Comparison of ENCODE assay signal across 15 cellular contexts in the genomic region with DNA sequence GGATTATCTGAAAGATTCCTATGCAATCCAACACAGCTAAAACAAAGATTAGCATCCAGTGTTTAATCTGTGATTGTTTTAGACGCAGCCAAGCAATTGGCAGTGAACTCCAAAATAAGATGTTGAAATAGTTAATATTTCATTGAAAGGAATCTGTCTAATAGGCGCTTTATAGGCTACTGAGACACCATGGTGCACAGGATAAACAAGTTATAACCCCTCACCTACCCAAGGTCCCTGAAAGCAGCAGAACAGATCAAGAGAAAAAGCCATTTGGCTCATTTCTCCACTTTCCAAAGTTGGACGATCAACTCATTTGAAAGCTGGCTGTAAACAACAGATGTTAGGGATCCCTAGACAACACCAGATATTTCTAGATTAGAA. TPM values are rescaled to one million over a fixed set of nuclear protein-coding genes. Genes with fewer than 3 reads are reported as not detected.
DNase-seq lines count a peak whose midpoint lies in the region; ATAC-seq and TF ChIP-seq lines count a peak whose summit lies in the region.
"Had no signal": no experiment of that assay in that cellular context is flagged by ENCODE, and none has a peak within 500 bp of the region (broad histone marks: within the 10 kb centered on the region; RNA-seq: fewer than 3 reads in every experiment).

No MANE protein-coding gene starts in this region.

- no peak overlapping the region for H2AFZ ChIP-seq in hepatocyte

- no peaks in the 10 kb centered on the region for H3K27me3 ChIP-seq in BLaER1
- H3K27me3 ChIP-seq in hepatocyte = no peaks in the 10 kb centered on the region
- H3K27me3 ChIP-seq in skeletal muscle satellite cell (ENCODE audit: control insufficient read depth, insufficient read depth, low read length) = no peaks in the 10 kb centered on the region

- H3K4me1 ChIP-seq in BLaER1 (peaks cover 50% of the 10 kb centered on the region), hepatocyte (ENCODE audit: insufficient read depth) (no peaks in the 10 kb centered on the region), skeletal muscle satellite cell (ENCODE audit: control insufficient read depth, insufficient read depth, low read length) (peaks cover 42% of the 10 kb centered on the region)

- H3K27ac ChIP-seq in BLaER1 (no peak overlapping the region), hepatocyte (no peak overlapping the region)
- H3K27ac ChIP-seq: RWPE1 had no signal

- peaks cover 10% of the 10 kb centered on the region for H3K36me3 Mint-ChIP-seq in endothelial cell (ENCODE audit: low read depth, unreplicated experiment)

- WGBS in hepatocyte (ENCODE audit: low lambda C conversion rate, missing lambda C conversion rate) = 80% methylated on average over 3 of the region's 3 CpGs

- H3K9me3 ChIP-seq in BLaER1 (no peaks in the 10 kb centered on the region), hepatocyte (ENCODE audit: low read depth) (no peaks in the 10 kb centered on the region), skeletal muscle satellite cell (replicated peaks; ENCODE audit: low read length) (no peaks in the 10 kb centered on the region)

- H3K4me3 ChIP-seq in BLaER1 (no peak overlapping the region), WI38 (ENCODE audit: low read depth, low read length) (peak overlapping the region; percentile 36), hepatocyte (no peak overlapping the region), skeletal muscle satellite cell (ENCODE audit: low read length) (peak overlapping the region; percentile 44)

- H3K9me3 Mint-ChIP-seq in endothelial cell (ENCODE audit: unreplicated experiment) = no peaks in the 10 kb centered on the region
- H3K9me3 Mint-ChIP-seq: CD14-positive monocyte had no signal

- H3K4me2 ChIP-seq in BLaER1 (peak overlapping the region; percentile 39), hepatocyte (peak overlapping the region; percentile 5), skeletal muscle satellite cell (ENCODE audit: low read length) (peak overlapping the region; percentile 77)

- H4K20me1 ChIP-seq in BLaER1 (peaks cover 74% of the 10 kb centered on the region), hepatocyte (ENCODE audit: insufficient read depth, poor library complexity, severe bottlenecking) (no peaks in the 10 kb centered on the region)

- peaks cover 30% of the 10 kb centered on the region for H3K36me3 ChIP-seq in BLaER1
- no peaks in the 10 kb centered on the region for H3K36me3 ChIP-seq in hepatocyte (replicated peaks; ENCODE audit: insufficient read depth, low read depth)
- peaks cover 32% of the 10 kb centered on the region for H3K36me3 ChIP-seq in skeletal muscle satellite cell (ENCODE audit: insufficient read depth, low read length)

- DNase-seq in hepatocyte (ENCODE audit: low spot score) = no peak
- DNase-seq in stimulated activated naive CD4-positive, alpha-beta T cell treated with Interleukin-2 at 50 U/mL for 16 hours (lab: John Stamatoyannopoulos, UW) = no peak
- no peak for DNase-seq in endothelial cell (ENCODE audit: low spot score)
- DNase-seq: activated naive CD4-positive, alpha-beta T cell; cerebellar nuclear complex; NCI-H1105; NCI-H524; stimulated activated CD4-positive, alpha-beta T cell treated with anti-CD3 and anti-CD28 coated beads, Interleukin-15, amount 100 ng/mL, for 24 hours had no signal

- H3K9me2 ChIP-seq in hepatocyte (replicated peaks; ENCODE audit: insufficient read depth) = no peaks in the 10 kb centered on the region

- H3K27me3 Mint-ChIP-seq in endothelial cell (ENCODE audit: unreplicated experiment) = no peaks in the 10 kb centered on the region

- H3K9ac ChIP-seq in BLaER1 = 0 out of 2 replicates have a peak overlapping the region, but pooled peaks have one; percentile 8
- H3K9ac ChIP-seq in skeletal muscle satellite cell (ENCODE audit: low read depth, low read length) = peak overlapping the region; percentile 37

- no peak overlapping the region for H3K4me3 Mint-ChIP-seq in endothelial cell (ENCODE audit: unreplicated experiment)

- H3K4me1 Mint-ChIP-seq in endothelial cell (ENCODE audit: unreplicated experiment) = peaks cover 14% of the 10 kb centered on the region

- H3K27ac Mint-ChIP-seq in endothelial cell (ENCODE audit: unreplicated experiment) = no peak overlapping the region

- peaks cover 63% of the 10 kb centered on the region for H3K79me2 ChIP-seq in hepatocyte

- no peak for ATAC-seq in GM19452 (IDR thresholded peaks at IDR 0.05; ENCODE audit: unreplicated experiment)
- ATAC-seq in HG02938 (IDR thresholded peaks at IDR 0.05; ENCODE audit: unreplicated experiment) = no peak

- TF ChIP-seq CTCF in WI38 (IDR thresholded peaks at IDR 0.05; ENCODE audit: low read depth, low read length) = no peak
- no peak for TF ChIP-seq CTCF in hepatocyte (IDR thresholded peaks at IDR 0.05; ENCODE audit: poor library complexity)
- no peak for TF ChIP-seq CTCF in endothelial cell (IDR thresholded peaks at IDR 0.05; ENCODE audit: unreplicated experiment)

RNA-seq across cellular contexts. Expression of gene PUM3, which starts 4.9 kb away (rescaled TPM):
- total RNA-seq in hepatocyte (31.3 and 38.9 TPM in 2 replicates), endothelial cell (ENCODE audit: unreplicated experiment) (36.7 TPM)
- 32.0 and 46.8 TPM in 2 replicates for polyA plus RNA-seq in hepatocyte
- total RNA-seq in skeletal muscle satellite cell (2012; rRNA removed) = 42.6 and 61.9 TPM in 2 replicates

Comparison
In these comparisons a context has a peak if more than half of its experiments do, and no peak if none do; other contexts are left out.
1. H3K4me2 ChIP-seq: peak in every context shown above with its lines; median percentile 77 in skeletal muscle satellite cell; 39 in BLaER1; 5 in hepatocyte.
2. H3K4me3 ChIP-seq: peak in WI38 (single experiment) and skeletal muscle satellite cell (single experiment); none in BLaER1 (single experiment) and hepatocyte (single experiment).